1 cellular context compared by ENCODE assay signal in genomic region chr3:53140575-53141467, GRCh38.
TF ChIP-seq lines count a peak whose summit lies in the region.

No MANE protein-coding gene starts in this region.

TF ChIP-seq in HEK293, 187 proteins besides CTCF, POLR2A, EP300 and RAD21 (continued from another document):
- TF ChIP-seq ZNF148 (tag by site-specific recombination; IDR thresholded peaks at IDR 0.05; ENCODE audit: borderline replicate concordance) (0 out of 2 replicates have a peak, but pooled peaks have one; percentile 14), ZNF768 (tag by site-specific recombination; IDR thresholded peaks at IDR 0.05) (no peak), ZXDB (tag by site-specific recombination; IDR thresholded peaks at IDR 0.05) (no peak), INSM2 (tag by site-specific recombination; IDR thresholded peaks at IDR 0.05) (no peak), SP3 (tag by site-specific recombination; IDR thresholded peaks at IDR 0.05) (no peak)
